In genomic region chr12:89376844-89377243, GRCh38 we compare ENCODE assay signal across 13 cellular contexts.
"Had no signal": no experiment of that assay in that cellular context is flagged by ENCODE, and none has a peak within 500 bp of the region (broad histone marks: within the 10 kb centered on the region; RNA-seq: fewer than 3 reads in every experiment).

No MANE protein-coding gene starts in this region.

- H3K27me3 ChIP-seq: body of pancreas, tibial artery had no signal

- H3K9me3 Mint-ChIP-seq: activated naive CD4-positive, alpha-beta T cell treated with anti-CD3 and anti-CD28 coated beads, Interleukin-2, amount 10 ng/mL, durations not matched to agents 7 days and 5 days had no signal

- H3K36me3 ChIP-seq: left ventricle myocardium inferior, tibial artery had no signal

- H3K27ac ChIP-seq: body of pancreas, left ventricle myocardium inferior, tibial artery had no signal

- H3K36me3 Mint-ChIP-seq: activated naive CD4-positive, alpha-beta T cell treated with anti-CD3 and anti-CD28 coated beads, Interleukin-2, amount 10 ng/mL, durations not matched to agents 7 days and 5 days had no signal

- H3K4me3 ChIP-seq: body of pancreas, left ventricle myocardium inferior, tibial artery had no signal

- ATAC-seq: activated CD4-positive, CD25-positive, alpha-beta regulatory T cell treated with anti-CD3 and anti-CD28 coated beads, Interleukin-2, amount 50 U/mL, for 24 hours; body of pancreas; esophagus mucosa; T-helper 17 cell had no signal

- H3K4me3 Mint-ChIP-seq: activated naive CD4-positive, alpha-beta T cell treated with anti-CD3 and anti-CD28 coated beads, Interleukin-2, amount 10 ng/mL, durations not matched to agents 7 days and 5 days; endodermal cell; T-helper 17 cell had no signal

- H3K27me3 Mint-ChIP-seq: activated naive CD4-positive, alpha-beta T cell treated with anti-CD3 and anti-CD28 coated beads, Interleukin-2, amount 10 ng/mL, durations not matched to agents 7 days and 5 days; T-helper 17 cell had no signal

- H3K27ac Mint-ChIP-seq: endodermal cell, T-helper 17 cell had no signal

- H3K9me3 ChIP-seq: body of pancreas, left ventricle myocardium inferior, tibial artery had no signal

- DNase-seq: activated CD4-positive, alpha-beta T cell treated with anti-CD3 and anti-CD28 coated beads, Interleukin-2, amount 50 U/mL, for 4 hours; activated naive CD4-positive, alpha-beta T cell treated with anti-CD3 and anti-CD28 coated beads, Interleukin-2, amount 10 ng/mL, durations not matched to agents 7 days and 5 days; body of pancreas; cerebellar nuclear complex; dermis blood vessel endothelial cell; endodermal cell; islet precursor cell; left ventricle myocardium inferior; retina; T-helper 17 cell; tibial artery had no signal
